In the genomic region with DNA sequence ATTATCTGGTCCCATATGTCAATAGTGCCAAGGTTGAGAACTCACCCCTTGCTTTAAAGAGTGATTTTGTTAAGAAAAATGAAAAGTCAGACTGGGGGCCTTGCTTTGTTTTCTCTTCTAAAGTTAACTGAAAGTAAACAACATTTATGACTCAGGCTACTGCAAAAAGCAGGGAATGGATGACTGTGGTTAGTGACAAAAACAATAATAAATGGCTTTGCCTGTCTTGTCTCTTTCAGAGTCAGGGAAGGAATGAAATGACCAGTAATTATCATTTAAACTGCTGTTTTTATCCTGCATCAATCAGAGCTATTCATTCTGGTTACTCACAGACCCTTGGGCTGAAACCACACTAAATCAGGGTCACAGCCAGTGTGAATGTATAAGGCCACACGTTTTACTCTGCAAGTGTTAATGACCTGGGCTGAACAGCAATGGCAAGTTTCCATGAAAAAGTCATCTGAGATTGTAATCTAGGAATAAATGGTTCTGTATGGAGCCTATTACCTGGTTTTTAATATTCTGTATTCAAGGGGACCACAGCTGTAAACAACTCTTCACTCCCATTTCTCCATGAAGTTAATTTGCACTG, we compare ENCODE assay signal across 14 cellular contexts.
DNase-seq lines count a peak whose midpoint lies in the region; ATAC-seq and TF ChIP-seq lines count a peak whose summit lies in the region.
"Had no signal": no experiment of that assay in that cellular context is flagged by ENCODE, and none has a peak within 500 bp of the region (broad histone marks: within the 10 kb centered on the region; RNA-seq: fewer than 3 reads in every experiment).

No MANE protein-coding gene starts in this region.

- DNase-seq in H4 (ENCODE audit: low spot score) (peak; percentile 87), PC-3 (peak; percentile 71), epithelial cell of prostate (ENCODE audit: low read depth, low spot score) (no peak), pons (ENCODE audit: low spot score) (peak; percentile 88), sigmoid colon (no peak), T-helper 1 cell (no peak)
- DNase-seq: activated CD4-positive, alpha-beta T cell treated with anti-CD3 and anti-CD28 coated beads, Interleukin-2, amount 50 U/mL, for 48 hours; activated naive CD4-positive, alpha-beta T cell treated with Interleukin-2 at 50 U/mL for 16 hours; DMS 273 treated with DMSO at 0.1 percent for 48 hours; naive B cell; NCI-H446 treated with DMSO at 0.1 percent for 48 hours; stimulated activated CD4-positive, alpha-beta T cell treated with anti-CD3 and anti-CD28 coated beads, Interleukin-12 subunit alpha, Interleukin-12 subunit beta, amount 100 ng/mL, for 4 hours had no signal

- TF ChIP-seq POLR2A in sigmoid colon (IDR thresholded peaks at IDR 0.05) = no peak

- no TSS peak for BruUV-seq in PC-3 (replicated peaks; lab: Mats Ljungman, UMichigan)

- peak; percentile 67 for ATAC-seq in PC-3
- no peak for ATAC-seq in HG03135 (IDR thresholded peaks at IDR 0.05; ENCODE audit: unreplicated experiment)
- ATAC-seq in GM18517 (IDR thresholded peaks at IDR 0.05; ENCODE audit: unreplicated experiment) = no peak

- peaks cover 3% of the 10 kb centered on the region for H3F3A ChIP-seq in PC-3 (ENCODE audit: low read length, unreplicated experiment)

- H3K9ac ChIP-seq in PC-3 (ENCODE audit: low read length) = peak overlapping the region; percentile 54

- TF ChIP-seq EP300 in sigmoid colon (IDR thresholded peaks at IDR 0.05) = no peak

- WGBS in sigmoid colon, 2 donors = 40 to 55% methylated on average over 1 of the region's 1 CpG

- POLR2A ChIA-PET in PC-3 (lab: Charles Lee; ENCODE audit: unreplicated experiment) = no interaction called here

- no peaks in the 10 kb centered on the region for H3K9me2 ChIP-seq in PC-3 (replicated peaks; ENCODE audit: low read length)

- H3K79me2 ChIP-seq in PC-3 (ENCODE audit: low read length) = no peaks in the 10 kb centered on the region

- no peak for TF ChIP-seq CTCF in PC-3 (conservative IDR thresholded peaks at IDR 0.05; ENCODE audit: low read depth, low read length)
- TF ChIP-seq CTCF in sigmoid colon (IDR thresholded peaks at IDR 0.05) = no peak

- H3K9me3 ChIP-seq in PC-3 (ENCODE audit: low read length) (no peaks in the 10 kb centered on the region), sigmoid colon (no peaks in the 10 kb centered on the region)

- CTCF ChIA-PET in PC-3 (lab: Charles Lee) = no interaction called here

- H3K36me3 ChIP-seq in PC-3 (ENCODE audit: low read depth, low read length) = no peaks in the 10 kb centered on the region
- no peaks in the 10 kb centered on the region for H3K36me3 ChIP-seq in sigmoid colon

- H3K4me3 ChIP-seq in PC-3 (ENCODE audit: low read length) (0 out of 2 replicates have a peak overlapping the region, but pooled peaks have one; percentile 11), sigmoid colon (no peak overlapping the region)

- no peaks in the 10 kb centered on the region for H3K27me3 ChIP-seq in PC-3 (ENCODE audit: low read length)
- no peaks in the 10 kb centered on the region for H3K27me3 ChIP-seq in sigmoid colon

- peak overlapping the region; percentile 76 for H3K4me2 ChIP-seq in PC-3 (ENCODE audit: low read length)

- peak overlapping the region; percentile 96 for H3K27ac ChIP-seq in PC-3 (ENCODE audit: low read length)
- H3K27ac ChIP-seq in epithelial cell of prostate = peak overlapping the region; percentile 29
- H3K27ac ChIP-seq in sigmoid colon = peak overlapping the region in 2 of 4 donors; percentile 33 to 55

- intact Hi-C loops in PC-3 (cut with micrococcal nuclease) = loop anchor here (2.0 kb wide), 2 partner anchors 112 to 140 kb away; partner anchors contain the start of gene ZNF608
- intact Hi-C loops in sigmoid colon (cut with DNase I) = no loop called here

- no peaks in the 10 kb centered on the region for H4K20me1 ChIP-seq in PC-3 (ENCODE audit: low read length)

- H3K4me1 ChIP-seq in PC-3 (ENCODE audit: insufficient read depth, low read length) = peaks cover 33% of the 10 kb centered on the region
- H3K4me1 ChIP-seq in sigmoid colon = peaks cover 0 to 34% (median 16%) of the 10 kb centered on the region in 4 donors

- H2AFZ ChIP-seq in PC-3 (ENCODE audit: low read length) = no peak overlapping the region

Comparison
In these comparisons a context has a peak if more than half of its experiments do, and no peak if none do; other contexts are left out.
1. DNase-seq: peak in H4 (single experiment), PC-3 (single experiment) and pons (single experiment); none in epithelial cell of prostate (single experiment), sigmoid colon (single experiment) and T-helper 1 cell (0 of 5).